Comparison of ENCODE assay signal across 15 cellular contexts in the genomic region with DNA sequence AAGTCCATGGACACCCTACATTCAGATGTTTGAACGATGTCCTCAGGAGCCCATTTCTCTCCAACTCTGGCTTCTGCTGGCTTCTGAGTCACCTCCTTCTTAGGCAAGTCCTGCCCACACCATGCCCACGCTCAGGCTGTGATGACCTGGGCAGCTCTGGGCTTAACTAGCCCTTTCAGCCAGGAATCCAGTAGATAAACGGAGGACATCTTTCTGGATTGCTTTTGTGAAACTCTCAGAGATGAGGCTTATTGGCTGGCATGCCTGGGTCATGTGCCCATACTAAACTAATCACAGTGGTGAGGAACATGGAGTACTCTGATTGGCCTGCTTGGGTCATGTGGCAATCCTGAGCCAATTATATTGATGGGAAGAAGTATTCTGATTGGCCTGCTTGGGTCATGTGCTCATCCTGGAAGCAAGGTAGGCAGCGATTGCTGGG. TPM values are rescaled to one million over a fixed set of nuclear protein-coding genes. Genes with fewer than 3 reads are reported as not detected.
DNase-seq lines count a peak whose midpoint lies in the region; ATAC-seq and TF ChIP-seq lines count a peak whose summit lies in the region.
"Had no signal": no experiment of that assay in that cellular context is flagged by ENCODE, and none has a peak within 500 bp of the region (broad histone marks: within the 10 kb centered on the region; RNA-seq: fewer than 3 reads in every experiment).

No MANE protein-coding gene starts in this region.

- H3K9me3 ChIP-seq in mammary epithelial cell (replicated peaks; ENCODE audit: insufficient read depth, low read length) (no peaks in the 10 kb centered on the region), testis (no peaks in the 10 kb centered on the region)
- H3K9me3 ChIP-seq: HAP-1 had no signal

- no TSS peak for BruUV-seq in mammary epithelial cell (replicated peaks; lab: Mats Ljungman, UMichigan)

- H3K4me3 Mint-ChIP-seq in activated naive CD8-positive, alpha-beta T cell treated with anti-CD3 and anti-CD28 coated beads, Interleukin-2, amount 50 U/mL, for 24 hours: no peak overlapping the region
- no peak overlapping the region for H3K4me3 Mint-ChIP-seq in activated naive CD8-positive, alpha-beta T cell treated with anti-CD3 and anti-CD28 coated beads for 36 hours
- H3K4me3 Mint-ChIP-seq: activated naive CD8-positive, alpha-beta T cell treated with anti-CD3 and anti-CD28 coated beads, Interleukin-2, amount 10 ng/mL, durations not matched to agents 7 days and 5 days; T-helper 17 cell had no signal

- in situ Hi-C loops in mammary epithelial cell (cut with MboI; ENCODE audit: low sequenced_read_pairs in 2 of 2): no loop called here

- no peaks in the 10 kb centered on the region for H3K79me2 ChIP-seq in mammary epithelial cell (ENCODE audit: insufficient read depth, low read length)

- no peak for TF ChIP-seq CTCF in mammary epithelial cell (conservative IDR thresholded peaks at IDR 0.05 in 1 of 2, IDR thresholded peaks at IDR 0.05 in 1 of 2; ENCODE audit: extremely low read depth in 1 of 2, insufficient read depth in 1 of 2, low read depth in 1 of 2, low read length in 2 of 2)
- TF ChIP-seq CTCF in testis (IDR thresholded peaks at IDR 0.05): no peak

- no peak overlapping the region for H3K27ac Mint-ChIP-seq in activated naive CD8-positive, alpha-beta T cell treated with anti-CD3 and anti-CD28 coated beads, Interleukin-2, amount 50 U/mL, for 24 hours
- no peak overlapping the region for H3K27ac Mint-ChIP-seq in activated naive CD8-positive, alpha-beta T cell treated with anti-CD3 and anti-CD28 coated beads for 36 hours
- H3K27ac Mint-ChIP-seq: activated naive CD8-positive, alpha-beta T cell treated with anti-CD3 and anti-CD28 coated beads, Interleukin-2, amount 10 ng/mL, durations not matched to agents 7 days and 5 days; T-helper 17 cell had no signal

- no peak for DNase-seq in activated naive CD8-positive, alpha-beta T cell treated with anti-CD3 and anti-CD28 coated beads, Interleukin-2, amount 50 U/mL, for 24 hours
- no peak for DNase-seq in activated naive CD8-positive, alpha-beta T cell treated with anti-CD3 and anti-CD28 coated beads for 36 hours
- peak; percentile 22 for DNase-seq in MV-4-11 (lab: John Stamatoyannopoulos, UW)
- DNase-seq in mammary epithelial cell: peak; percentile 11
- peak; percentile 81 for DNase-seq in testis
- no peak for DNase-seq in HPDE6-E6E7 (ENCODE audit: extremely low spot score)
- DNase-seq in NCI-H774 (lab: John Stamatoyannopoulos, UW): no peak
- DNase-seq: activated naive CD8-positive, alpha-beta T cell treated with anti-CD3 and anti-CD28 coated beads, Interleukin-2, amount 10 ng/mL, durations not matched to agents 7 days and 5 days; AML-193; head of caudate nucleus; NCI-H1417; substantia nigra; T-helper 17 cell had no signal

- dilution Hi-C loops in mammary epithelial cell (cut with HindIII; ENCODE audit: low sequenced_read_pairs): no loop called here

- 74% methylated on average over 4 of the region's 4 CpGs for WGBS in mammary epithelial cell (ENCODE audit: low coverage, missing lambda C conversion rate)
- WGBS in testis, 2 donors: 48 to 71% methylated on average over 4 of the region's 4 CpGs

- no peaks in the 10 kb centered on the region for H3K27me3 ChIP-seq in mammary epithelial cell (ENCODE audit: insufficient read depth, low read length)
- H3K27me3 ChIP-seq in testis: no peaks in the 10 kb centered on the region

- H3K4me2 ChIP-seq in mammary epithelial cell (ENCODE audit: insufficient read depth, low read depth, low read length): no peak overlapping the region

- TF ChIP-seq POLR2A in testis (IDR thresholded peaks at IDR 0.05): no peak

- H3K27ac ChIP-seq in mammary epithelial cell (ENCODE audit: insufficient read depth, low read depth, low read length) (no peak overlapping the region), testis (no peak overlapping the region)

- no peaks in the 10 kb centered on the region for H3K27me3 Mint-ChIP-seq in activated naive CD8-positive, alpha-beta T cell treated with anti-CD3 and anti-CD28 coated beads, Interleukin-2, amount 50 U/mL, for 24 hours
- no peaks in the 10 kb centered on the region for H3K27me3 Mint-ChIP-seq in activated naive CD8-positive, alpha-beta T cell treated with anti-CD3 and anti-CD28 coated beads for 36 hours
- H3K27me3 Mint-ChIP-seq: activated naive CD8-positive, alpha-beta T cell treated with anti-CD3 and anti-CD28 coated beads, Interleukin-2, amount 10 ng/mL, durations not matched to agents 7 days and 5 days; T-helper 17 cell had no signal

- no peak overlapping the region for H3K9ac ChIP-seq in mammary epithelial cell (ENCODE audit: insufficient read depth, low read length)

- no peaks in the 10 kb centered on the region for H4K20me1 ChIP-seq in mammary epithelial cell (ENCODE audit: insufficient read depth, low read length)

- H3K36me3 ChIP-seq in mammary epithelial cell (ENCODE audit: insufficient read depth, low read length): no peaks in the 10 kb centered on the region
- H3K36me3 ChIP-seq in testis (ENCODE audit: low read depth, missing control alignments): no peaks in the 10 kb centered on the region
- H3K36me3 ChIP-seq: HAP-1 had no signal

- ATAC-seq in activated naive CD8-positive, alpha-beta T cell treated with anti-CD3 and anti-CD28 coated beads, Interleukin-2, amount 50 U/mL, for 24 hours: peak; percentile 33
- ATAC-seq in GM21515 (IDR thresholded peaks at IDR 0.05; ENCODE audit: unreplicated experiment): no peak
- ATAC-seq: T-helper 17 cell had no signal

- peak overlapping the region; percentile 14 for H2AFZ ChIP-seq in mammary epithelial cell (ENCODE audit: low read depth, low read length)

- CTCF ChIA-PET in mammary epithelial cell (lab: Charles Lee; ENCODE audit: low non-redundant PET): no interaction called here

- no peaks in the 10 kb centered on the region for H3K4me1 ChIP-seq in mammary epithelial cell (ENCODE audit: insufficient read depth, low read length)
- no peaks in the 10 kb centered on the region for H3K4me1 ChIP-seq in testis
- H3K4me1 ChIP-seq: HAP-1 had no signal

- H3K4me3 ChIP-seq in mammary epithelial cell (replicated peaks in 1 of 3; ENCODE audit: insufficient read depth in 1 of 3, low read depth in 2 of 3, low read length in 3 of 3) (no peak overlapping the region), testis (peak overlapping the region in 1 of 2 donors; percentile 27)
- H3K4me3 ChIP-seq: HAP-1 had no signal

- peaks cover 2% of the 10 kb centered on the region for H3K9me3 Mint-ChIP-seq in activated naive CD8-positive, alpha-beta T cell treated with anti-CD3 and anti-CD28 coated beads, Interleukin-2, amount 50 U/mL, for 24 hours
- peaks cover 2% of the 10 kb centered on the region for H3K9me3 Mint-ChIP-seq in activated naive CD8-positive, alpha-beta T cell treated with anti-CD3 and anti-CD28 coated beads for 36 hours

- no peaks in the 10 kb centered on the region for H3K36me3 Mint-ChIP-seq in activated naive CD8-positive, alpha-beta T cell treated with anti-CD3 and anti-CD28 coated beads, Interleukin-2, amount 50 U/mL, for 24 hours (ENCODE audit: low read depth)
- H3K36me3 Mint-ChIP-seq in activated naive CD8-positive, alpha-beta T cell treated with anti-CD3 and anti-CD28 coated beads for 36 hours: peaks cover 3% of the 10 kb centered on the region
- H3K36me3 Mint-ChIP-seq: activated naive CD8-positive, alpha-beta T cell treated with anti-CD3 and anti-CD28 coated beads, Interleukin-2, amount 10 ng/mL, durations not matched to agents 7 days and 5 days had no signal

- intact Hi-C loops in mammary epithelial cell (cut with micrococcal nuclease) (no loop called here), testis (cut with DNase I; ENCODE audit: low total_unique reads) (no loop called here)

- peaks cover 3% of the 10 kb centered on the region for H3K4me1 Mint-ChIP-seq in activated naive CD8-positive, alpha-beta T cell treated with anti-CD3 and anti-CD28 coated beads, Interleukin-2, amount 50 U/mL, for 24 hours
- peaks cover 4% of the 10 kb centered on the region for H3K4me1 Mint-ChIP-seq in activated naive CD8-positive, alpha-beta T cell treated with anti-CD3 and anti-CD28 coated beads for 36 hours
- H3K4me1 Mint-ChIP-seq: activated naive CD8-positive, alpha-beta T cell treated with anti-CD3 and anti-CD28 coated beads, Interleukin-2, amount 10 ng/mL, durations not matched to agents 7 days and 5 days had no signal

RNA-seq across cellular contexts. Expression of a gene that starts 32.7 kb away (rescaled TPM):
- 1 to 10 TPM; 1.9 to 2.6 TPM for total RNA-seq in activated naive CD8-positive, alpha-beta T cell treated with anti-CD3 and anti-CD28 coated beads for 36 hours
- not detected for total RNA-seq in mammary epithelial cell
- 0.08 TPM for polyA plus RNA-seq in mammary epithelial cell
- not detected for polyA minus RNA-seq in mammary epithelial cell
- total RNA-seq in testis: 1 to 10 TPM; 5.4 to 6.9 TPM
- polyA plus RNA-seq in testis (ENCODE audit: insufficient read depth, low read depth, low replicate concordance): 5.0 TPM

Comparison
In these comparisons a context has a peak if more than half of its experiments do, and no peak if none do; other contexts are left out.
1. DNase-seq: peak in MV-4-11 (single experiment), mammary epithelial cell (single experiment) and testis (single experiment); none in activated naive CD8-positive, alpha-beta T cell treated with anti-CD3 and anti-CD28 coated beads, Interleukin-2, amount 50 U/mL, for 24 hours (single experiment), activated naive CD8-positive, alpha-beta T cell treated with anti-CD3 and anti-CD28 coated beads for 36 hours (single experiment), HPDE6-E6E7 (single experiment) and NCI-H774 (single experiment).